ENCODE assay signal across 8 cellular contexts in genomic region chr16:81513204-81514040, GRCh38.
DNase-seq lines count a peak whose midpoint lies in the region; ATAC-seq and TF ChIP-seq lines count a peak whose summit lies in the region.

No MANE protein-coding gene starts in this region.

- no peak for TF ChIP-seq CTCF in choroid plexus epithelial cell (conservative IDR thresholded peaks at IDR 0.05; ENCODE audit: low read depth, low read length)
- no peak for TF ChIP-seq CTCF in mucosa of descending colon (IDR thresholded peaks at IDR 0.05)

- no peak overlapping the region for H3K9ac ChIP-seq in Karpas-422 (ENCODE audit: low read length)

- DNase-seq in CD4-positive, alpha-beta memory T cell, result no peak
- peak; percentile 55 for DNase-seq in choroid plexus epithelial cell (ENCODE audit: low read depth)
- DNase-seq in mucosa of descending colon, result peak in 1 of 3 donors; percentile 67
- no peak for DNase-seq in retina
- no peak for DNase-seq in Karpas-422
- no peak for DNase-seq in NCI-H146 treated with DMSO at 0.1 percent for 48 hours (lab: John Stamatoyannopoulos, UW; ENCODE audit: unreplicated experiment)
- DNase-seq in SHP77 treated with DMSO at 0.1 percent for 48 hours (lab: John Stamatoyannopoulos, UW), result no peak

- no peaks in the 10 kb centered on the region for H3K27me3 Mint-ChIP-seq in CD4-positive, alpha-beta memory T cell

- H3K4me1 Mint-ChIP-seq in CD4-positive, alpha-beta memory T cell, result peaks cover 6 to 28% (median 9%) of the 10 kb centered on the region in 4 donors

- ATAC-seq in HG02798 (IDR thresholded peaks at IDR 0.05; ENCODE audit: poor library complexity, unreplicated experiment), result peak; percentile 28
- ATAC-seq in mucosa of descending colon, result peak; percentile 58

- H3K4me1 ChIP-seq in CD4-positive, alpha-beta memory T cell (ENCODE audit: insufficient read depth, low read length), result peaks cover 8% of the 10 kb centered on the region
- H3K4me1 ChIP-seq in mucosa of descending colon (ENCODE audit: low read depth) (peaks cover 17% of the 10 kb centered on the region), Karpas-422 (ENCODE audit: low read length) (peaks cover 11% of the 10 kb centered on the region)

- H4K20me1 ChIP-seq in Karpas-422 (ENCODE audit: insufficient read depth, low read depth, low read length), result peaks cover 44% of the 10 kb centered on the region; the same call in 1 of the 2 replicates

- no peaks in the 10 kb centered on the region for H3K9me2 ChIP-seq in Karpas-422 (replicated peaks; ENCODE audit: insufficient read depth, low read length)

- no peaks in the 10 kb centered on the region for H3K36me3 ChIP-seq in CD4-positive, alpha-beta memory T cell (ENCODE audit: insufficient read depth, low read length)
- no peaks in the 10 kb centered on the region for H3K36me3 ChIP-seq in mucosa of descending colon (ENCODE audit: low read depth)
- H3K36me3 ChIP-seq in Karpas-422 (ENCODE audit: insufficient read depth, low read length), result no peaks in the 10 kb centered on the region

- H3K79me2 ChIP-seq in Karpas-422 (ENCODE audit: low read length), result no peaks in the 10 kb centered on the region

- H3K9me3 Mint-ChIP-seq in CD4-positive, alpha-beta memory T cell, result no peaks in the 10 kb centered on the region

- peaks cover 3 to 13% of the 10 kb centered on the region in 2 donors for H3K36me3 Mint-ChIP-seq in CD4-positive, alpha-beta memory T cell

- no peaks in the 10 kb centered on the region for H3K27me3 ChIP-seq in CD4-positive, alpha-beta memory T cell (ENCODE audit: insufficient read depth, low read length)
- no peaks in the 10 kb centered on the region for H3K27me3 ChIP-seq in Karpas-422 (ENCODE audit: low read length)

- H3K4me2 ChIP-seq in Karpas-422 (ENCODE audit: low read depth, low read length, poor library complexity, severe bottlenecking), result no peak overlapping the region

- H3K4me3 Mint-ChIP-seq in CD4-positive, alpha-beta memory T cell, result peak overlapping the region in 1 of 8 donors; percentile 40

- peak overlapping the region; percentile 19 to 96 (median 80) for H3K27ac Mint-ChIP-seq in CD4-positive, alpha-beta memory T cell

- POLR2A ChIA-PET in CD4-positive, alpha-beta memory T cell (lab: Charles Lee; ENCODE audit: partially characterized antibody), result no interaction called here

- no peaks in the 10 kb centered on the region for H3K9me3 ChIP-seq in CD4-positive, alpha-beta memory T cell (ENCODE audit: control insufficient read depth in 1 of 2, low read length in 2 of 2)
- H3K9me3 ChIP-seq in mucosa of descending colon (no peaks in the 10 kb centered on the region), Karpas-422 (ENCODE audit: low read length) (no peaks in the 10 kb centered on the region)

- CTCF ChIA-PET in CD4-positive, alpha-beta memory T cell (lab: Charles Lee; ENCODE audit: partially characterized antibody), result no interaction called here

- no peak overlapping the region for H3K4me3 ChIP-seq in CD4-positive, alpha-beta memory T cell (ENCODE audit: low read length in 2 of 2)
- H3K4me3 ChIP-seq in choroid plexus epithelial cell (ENCODE audit: low read depth, low read length), result no peak overlapping the region
- no peak overlapping the region for H3K4me3 ChIP-seq in mucosa of descending colon
- no peak overlapping the region for H3K4me3 ChIP-seq in Karpas-422 (ENCODE audit: low read length)

- no peak overlapping the region for H3K27ac ChIP-seq in CD4-positive, alpha-beta memory T cell (ENCODE audit: low read depth, low read length)
- H3K27ac ChIP-seq in Karpas-422 (ENCODE audit: low read length), result no peak overlapping the region

- intact Hi-C loops in CD4-positive, alpha-beta memory T cell (cut with micrococcal nuclease), result no loop called here
- intact Hi-C loops in mucosa of descending colon (cut with DNase I, micrococcal nuclease), result no loop called here

- no peak overlapping the region for H2AFZ ChIP-seq in Karpas-422 (ENCODE audit: low read length)
